In genomic region chr14:22846811-22847307, GRCh38 we compare ENCODE assay signal across 14 cellular contexts. TPM values are rescaled to one million over a fixed set of nuclear protein-coding genes. Genes with fewer than 3 reads are reported as not detected.
DNase-seq lines count a peak whose midpoint lies in the region; ATAC-seq, FAIRE-seq and TF ChIP-seq lines count a peak whose summit lies in the region.
"Had no signal": no experiment of that assay in that cellular context is flagged by ENCODE, and none has a peak within 500 bp of the region (broad histone marks: within the 10 kb centered on the region; RNA-seq: fewer than 3 reads in every experiment).

No MANE protein-coding gene starts in this region.

- peak; percentile 24 for FAIRE-seq in endothelial cell of umbilical vein (lab: Jason Lieb, UNC)
- FAIRE-seq: GM12891 had no signal

- CTCF ChIA-PET in PC-9 (lab: Charles Lee) (no interaction called here), endothelial cell of umbilical vein (lab: Charles Lee) (interaction anchor here (1.6 to 10.2 kb wide), 5 partner anchors 11 to 276 kb away, joined by 5 to 313 read pairs (median 17); partner anchors contain the start of genes MMP14 and MRPL52)

- dilution Hi-C loops in endothelial cell of umbilical vein (cut with MboI; ENCODE audit: extremely low pct_ligation_motif_present, low sequenced_read_pairs): no loop called here

- no peaks in the 10 kb centered on the region for H3K9me3 ChIP-seq in PC-9 (ENCODE audit: insufficient read depth, low read depth)
- no peaks in the 10 kb centered on the region for H3K9me3 ChIP-seq in endothelial cell of umbilical vein (replicated peaks; ENCODE audit: control insufficient read depth, insufficient read depth, low read length)
- H3K9me3 ChIP-seq in ovary: no peaks in the 10 kb centered on the region
- no peaks in the 10 kb centered on the region for H3K9me3 ChIP-seq in upper lobe of left lung
- H3K9me3 ChIP-seq: heart left ventricle had no signal

- ATAC-seq in upper lobe of left lung (ENCODE audit: low FRiP score in 2 of 2) (no peak), GM18519 (IDR thresholded peaks at IDR 0.05; ENCODE audit: low FRiP score, unreplicated experiment) (no peak), GM18498 (IDR thresholded peaks at IDR 0.05; ENCODE audit: unreplicated experiment) (no peak)
- ATAC-seq: heart left ventricle had no signal

- POLR2A ChIA-PET in PC-9 (lab: Charles Lee; ENCODE audit: unreplicated experiment): no interaction called here
- POLR2A ChIA-PET in endothelial cell of umbilical vein (lab: Charles Lee): no interaction called here

- H2AFZ ChIP-seq in PC-9 (no peak overlapping the region), endothelial cell of umbilical vein (ENCODE audit: low read depth, low read length) (no peak overlapping the region)

- DNase-seq in PC-9 (no peak), endothelial cell of umbilical vein (ENCODE audit: low read depth, low spot score) (no peak), ovary (no peak), upper lobe of left lung (peak in 1 of 2 donors; percentile 63), GF-D8 (lab: John Stamatoyannopoulos, UW) (no peak)
- DNase-seq: activated CD4-positive, alpha-beta T cell treated with anti-CD3 and anti-CD28 coated beads, Interleukin-2, amount 50 U/mL, for 4 hours; activated naive CD4-positive, alpha-beta T cell treated with anti-CD3 and anti-CD28 coated beads for 36 hours; heart left ventricle; NCI-H187 treated with DMSO at 0.1 percent for 48 hours had no signal

- H3K36me3 ChIP-seq in PC-9 (ENCODE audit: low read depth): no peaks in the 10 kb centered on the region
- H3K36me3 ChIP-seq in endothelial cell of umbilical vein (ENCODE audit: control insufficient read depth in 2 of 2, extremely low read depth in 1 of 2, insufficient read depth in 2 of 2, low read length in 2 of 2): peaks cover 33 to 48% of the 10 kb centered on the region in 2 experiments
- H3K36me3 ChIP-seq in ovary: no peaks in the 10 kb centered on the region
- H3K36me3 ChIP-seq in upper lobe of left lung: peaks cover 36 to 54% (median 45%) of the 10 kb centered on the region in 4 donors

- H3K9me1 ChIP-seq in endothelial cell of umbilical vein (replicated peaks; ENCODE audit: control insufficient read depth, extremely low read depth, insufficient read depth, low read length): no peaks in the 10 kb centered on the region

- no peaks in the 10 kb centered on the region for H3K9me2 ChIP-seq in PC-9 (ENCODE audit: insufficient read depth)

- no peak overlapping the region for H3K9ac ChIP-seq in endothelial cell of umbilical vein (replicated peaks; ENCODE audit: extremely low read depth, insufficient read depth, low read length)
- H3K9ac ChIP-seq: KMS-11 had no signal

- no peak for TF ChIP-seq EP300 in ovary (IDR thresholded peaks at IDR 0.05)
- no peak for TF ChIP-seq EP300 in upper lobe of left lung (IDR thresholded peaks at IDR 0.05)

- BruUV-seq in PC-9 (replicated peaks; lab: Mats Ljungman, UMichigan) (TSS peak; percentile 17), endothelial cell of umbilical vein (replicated peaks; lab: Mats Ljungman, UMichigan) (no TSS peak)

- H3K4me2 ChIP-seq in PC-9 (no peak overlapping the region), endothelial cell of umbilical vein (ENCODE audit: insufficient read depth, low read length) (no peak overlapping the region)
- H3K4me2 ChIP-seq: KMS-11 had no signal

- WGBS in ovary, 3 donors: 48 to 56% (median 54%) methylated on average over 11 of the region's 11 CpGs
- 69 to 86% methylated on average over 6 to 10 of the region's 11 CpGs for WGBS in upper lobe of left lung, 2 donors

- H3K27me3 ChIP-seq in PC-9 (ENCODE audit: insufficient read depth, low read depth) (no peaks in the 10 kb centered on the region), endothelial cell of umbilical vein (ENCODE audit: control insufficient read depth in 2 of 2, insufficient read depth in 2 of 2, low read length in 2 of 2) (no peaks in the 10 kb centered on the region), ovary (no peaks in the 10 kb centered on the region), upper lobe of left lung (no peaks in the 10 kb centered on the region)
- H3K27me3 ChIP-seq: heart left ventricle had no signal

- H3K4me1 ChIP-seq in PC-9 (replicated peaks; ENCODE audit: insufficient read depth) (no peaks in the 10 kb centered on the region; the same call in 1 of the 2 replicates), endothelial cell of umbilical vein (ENCODE audit: control insufficient read depth, extremely low read depth, insufficient read depth, low read length) (peaks cover 62% of the 10 kb centered on the region), ovary (ENCODE audit: insufficient read depth) (peaks cover 41% of the 10 kb centered on the region), upper lobe of left lung (peaks cover 21 to 44% (median 37%) of the 10 kb centered on the region in 4 donors)

- H4K20me1 ChIP-seq in PC-9 (ENCODE audit: insufficient read depth): no peaks in the 10 kb centered on the region
- H4K20me1 ChIP-seq in endothelial cell of umbilical vein (replicated peaks; ENCODE audit: control insufficient read depth, extremely low read depth, insufficient read depth, low read length): no peaks in the 10 kb centered on the region

- intact Hi-C loops in PC-9 (cut with micrococcal nuclease; ENCODE audit: unreplicated experiment) (no loop called here), endothelial cell of umbilical vein (cut with micrococcal nuclease) (no loop called here), ovary (cut with DNase I) (loop anchor here in 1 of 4 donors (10.0 kb wide), 1 partner anchor 282 kb away; no protein-coding TSS in a partner anchor)

- H3F3A ChIP-seq in PC-9 (ENCODE audit: insufficient read depth, low read depth): no peaks in the 10 kb centered on the region

- no peak overlapping the region for H3K4me3 ChIP-seq in PC-9
- H3K4me3 ChIP-seq in endothelial cell of umbilical vein (replicated peaks in 1 of 3; ENCODE audit: insufficient read depth in 1 of 3, low read depth in 1 of 3, low read length in 3 of 3): no peak overlapping the region
- no peak overlapping the region for H3K4me3 ChIP-seq in ovary
- H3K4me3 ChIP-seq in upper lobe of left lung: no peak overlapping the region
- H3K4me3 ChIP-seq: heart left ventricle had no signal

- H3K27ac ChIP-seq in PC-9 (no peak overlapping the region), endothelial cell of umbilical vein (ENCODE audit: insufficient read depth, low read depth, low read length) (peak overlapping the region; percentile 29), ovary (peak overlapping the region; percentile 96 to 97), upper lobe of left lung (peak overlapping the region; percentile 72 to 82 (median 78))
- H3K27ac ChIP-seq: KMS-11 had no signal

- TF ChIP-seq POLR2A in endothelial cell of umbilical vein (IDR thresholded peaks at IDR 0.05; ENCODE audit: low read depth, low read length): no peak
- TF ChIP-seq POLR2A in ovary (IDR thresholded peaks at IDR 0.05): no peak
- no peak for TF ChIP-seq POLR2A in upper lobe of left lung (IDR thresholded peaks at IDR 0.05)

- TF ChIP-seq CTCF in PC-9 (conservative IDR thresholded peaks at IDR 0.05) (no peak), endothelial cell of umbilical vein (IDR thresholded peaks at IDR 0.05; ENCODE audit: extremely low read depth in 1 of 2, insufficient read depth in 1 of 2, low read depth in 1 of 2, low read length in 2 of 2) (no peak), ovary (IDR thresholded peaks at IDR 0.05) (no peak), upper lobe of left lung (IDR thresholded peaks at IDR 0.05) (no peak)

- H3K79me2 ChIP-seq in PC-9 (ENCODE audit: low read depth): no peaks in the 10 kb centered on the region
- H3K79me2 ChIP-seq in endothelial cell of umbilical vein (ENCODE audit: control insufficient read depth, insufficient read depth, low read length): peaks cover 43% of the 10 kb centered on the region

RNA-seq across cellular contexts. Expression of gene MMP14, which starts 10.5 kb away (rescaled TPM):
- total RNA-seq in PC-9 (2021): 22.4 and 34.8 TPM in 2 replicates
- total RNA-seq in endothelial cell of umbilical vein: 603 and 615 TPM in 2 replicates
- 501 and 506 TPM in 2 replicates for polyA plus RNA-seq in endothelial cell of umbilical vein
- polyA plus RNA-seq in endothelial cell of umbilical vein (2011; cell fraction: cytosol; rRNA removed): 405 and 422 TPM in 2 replicates
- 470 and 520 TPM in 2 replicates for polyA plus RNA-seq in endothelial cell of umbilical vein (2011; cell fraction: nucleus; rRNA removed)
- polyA plus RNA-seq in endothelial cell of umbilical vein (2012): 391 and 406 TPM in 2 replicates
- polyA minus RNA-seq in endothelial cell of umbilical vein: 453 and 535 TPM in 2 replicates
- not detected for polyA minus RNA-seq in endothelial cell of umbilical vein (2011; cell fraction: cytosol; rRNA and poly(A)+ RNA removed)
- 120 and 149 TPM in 2 replicates for polyA minus RNA-seq in endothelial cell of umbilical vein (2011; cell fraction: nucleus; rRNA and poly(A)+ RNA removed)
- 100 to 1,000 TPM in 4 of 7 donors, 10 to 100 TPM in 3; 70.0 to 267 (median 174) TPM for total RNA-seq in ovary
- polyA plus RNA-seq in ovary: 100 to 1,000 TPM in 1 of 2 donors, 10 to 100 TPM in 1; 90.2 to 156 TPM
- 100 to 1,000 TPM in 3 of 6 donors, 10 to 100 TPM in 3; 53.4 to 157 (median 104) TPM for total RNA-seq in upper lobe of left lung

RNA-seq across cellular contexts. Expression of gene MRPL52, which starts 17.2 kb away (rescaled TPM):
- total RNA-seq in PC-9 (2021) (76.7 and 84.8 TPM in 2 replicates), endothelial cell of umbilical vein (174 TPM in 2 replicates), ovary (10 to 100 TPM; 29.0 to 78.3 (median 54.1) TPM), upper lobe of left lung (10 to 100 TPM in 5 of 6 donors, 1 to 10 TPM in 1; 9.4 to 88.2 (median 34.1) TPM)
- polyA plus RNA-seq in endothelial cell of umbilical vein (81.1 and 127 TPM in 2 replicates), ovary (10 to 100 TPM; 32.9 to 45.3 TPM)
- 87.3 and 87.8 TPM in 2 replicates for polyA plus RNA-seq in endothelial cell of umbilical vein (2011; cell fraction: cytosol; rRNA removed)
- polyA plus RNA-seq in endothelial cell of umbilical vein (2011; cell fraction: nucleus; rRNA removed): 45.3 and 48.8 TPM in 2 replicates
- 152 and 176 TPM in 2 replicates for polyA plus RNA-seq in endothelial cell of umbilical vein (2012)
- 17.8 and 26.3 TPM in 2 replicates for polyA minus RNA-seq in endothelial cell of umbilical vein
- 56.1 TPM for polyA minus RNA-seq in endothelial cell of umbilical vein (2011; cell fraction: cytosol; rRNA and poly(A)+ RNA removed)
- polyA minus RNA-seq in endothelial cell of umbilical vein (2011; cell fraction: nucleus; rRNA and poly(A)+ RNA removed): 9.8 and 11.5 TPM in 2 replicates

RNA-seq across cellular contexts. Expression of gene LRP10, which starts 24.7 kb away (rescaled TPM):
- total RNA-seq in PC-9 (2021) (59.0 and 61.6 TPM in 2 replicates), endothelial cell of umbilical vein (119 and 123 TPM in 2 replicates), ovary (100 to 1,000 TPM in 4 of 7 donors, 10 to 100 TPM in 3; 56.9 to 122 (median 105) TPM), upper lobe of left lung (100 to 1,000 TPM in 5 of 6 donors, 10 to 100 TPM in 1; 90.2 to 169 (median 149) TPM)
- polyA plus RNA-seq in endothelial cell of umbilical vein (157 and 192 TPM in 2 replicates), ovary (10 to 100 TPM; 32.4 to 71.6 TPM)
- 119 and 152 TPM in 2 replicates for polyA plus RNA-seq in endothelial cell of umbilical vein (2011; cell fraction: cytosol; rRNA removed)
- 62.0 and 72.3 TPM in 2 replicates for polyA plus RNA-seq in endothelial cell of umbilical vein (2011; cell fraction: nucleus; rRNA removed)
- 115 and 125 TPM in 2 replicates for polyA plus RNA-seq in endothelial cell of umbilical vein (2012)
- polyA minus RNA-seq in endothelial cell of umbilical vein: 193 and 248 TPM in 2 replicates
- polyA minus RNA-seq in endothelial cell of umbilical vein (2011; cell fraction: cytosol; rRNA and poly(A)+ RNA removed): 31.7 TPM
- polyA minus RNA-seq in endothelial cell of umbilical vein (2011; cell fraction: nucleus; rRNA and poly(A)+ RNA removed): 37.7 and 38.5 TPM in 2 replicates

RNA-seq across cellular contexts. Expression of gene SLC7A7, which starts 31.6 kb away (rescaled TPM):
- total RNA-seq in PC-9 (2021) (4.7 and 5.9 TPM in 2 replicates), endothelial cell of umbilical vein (18.5 and 22.5 TPM in 2 replicates), ovary (10 to 100 TPM in 1 of 7 donors, 1 to 10 TPM in 5, under 1 TPM in 1; 0.91 to 25.0 (median 5.1) TPM), upper lobe of left lung (100 to 1,000 TPM in 2 of 6 donors, 10 to 100 TPM in 4; 55.0 to 120 (median 99.1) TPM)
- polyA plus RNA-seq in endothelial cell of umbilical vein (94.0 and 103 TPM in 2 replicates), ovary (10 to 100 TPM in 1 of 2 donors, 1 to 10 TPM in 1; 3.2 to 23.2 TPM)
- 31.3 and 31.5 TPM in 2 replicates for polyA plus RNA-seq in endothelial cell of umbilical vein (2011; cell fraction: cytosol; rRNA removed)
- 33.2 and 38.6 TPM in 2 replicates for polyA plus RNA-seq in endothelial cell of umbilical vein (2011; cell fraction: nucleus; rRNA removed)
- polyA plus RNA-seq in endothelial cell of umbilical vein (2012): 9.0 and 10.5 TPM in 2 replicates
- polyA minus RNA-seq in endothelial cell of umbilical vein: 83.6 and 99.3 TPM in 2 replicates
- not detected for polyA minus RNA-seq in endothelial cell of umbilical vein (2011; cell fraction: cytosol; rRNA and poly(A)+ RNA removed)
- 11.0 and 15.1 TPM in 2 replicates for polyA minus RNA-seq in endothelial cell of umbilical vein (2011; cell fraction: nucleus; rRNA and poly(A)+ RNA removed)
- total RNA-seq: T-helper 2 cell treated with Interferon-gamma antibody and Interleukin-4, amounts not matched to agents 100 ng/mL and 5 ng/mL, for 36 hours had no signal

RNA-seq across cellular contexts. Expression of gene REM2, which starts 36.2 kb away (rescaled TPM):
- total RNA-seq in PC-9 (2021) (0.50 and 0.98 TPM in 2 replicates), endothelial cell of umbilical vein (0.33 TPM in 1 of 2 replicates, not detected in the other), ovary (1 to 10 TPM in 1 of 7 donors, under 1 TPM in 6; 0.12 to 1.1 (median 0.66) TPM), upper lobe of left lung (1 to 10 TPM; 1.0 to 6.3 (median 1.2) TPM)
- polyA plus RNA-seq in endothelial cell of umbilical vein (0.06 TPM in 1 of 2 replicates, not detected in the other), ovary (under 1 TPM; 0.40 to 0.74 TPM)
- polyA plus RNA-seq in endothelial cell of umbilical vein (2011; cell fraction: cytosol; rRNA removed): 0.04 TPM in 1 of 2 replicates, not detected in the other
- 0.46 TPM in 2 replicates for polyA plus RNA-seq in endothelial cell of umbilical vein (2011; cell fraction: nucleus; rRNA removed)
- not detected in 2 replicates for polyA plus RNA-seq in endothelial cell of umbilical vein (2012)
- 0.17 TPM in 1 of 2 replicates, not detected in the other for polyA minus RNA-seq in endothelial cell of umbilical vein
- not detected for polyA minus RNA-seq in endothelial cell of umbilical vein (2011; cell fraction: cytosol; rRNA and poly(A)+ RNA removed)
- 0.34 TPM in 1 of 2 replicates, not detected in the other for polyA minus RNA-seq in endothelial cell of umbilical vein (2011; cell fraction: nucleus; rRNA and poly(A)+ RNA removed)
